Comparison of ENCODE assay signal across 8 cellular contexts in genomic region chr5:62403411-62404250, GRCh38. TPM values are rescaled to one million over a fixed set of nuclear protein-coding genes. Genes with fewer than 3 reads are reported as not detected.
A peak's percentile ranks its signal among the peaks of the same experiment; 100 is the strongest.
DNase-seq lines count a peak whose midpoint lies in the region; ATAC-seq and TF ChIP-seq lines count a peak whose summit lies in the region.

Gene DIMT1, minus strand, starts transcription at chr5:62403905. Its CDS starts 133 bp downstream, at chr5:62403772.

- POLR2A ChIA-PET in RWPE1 (lab: Yijun Ruan, JAX; ENCODE audit: low non-redundant PET): interaction anchor here (0.7 to 1.6 kb wide), 5 partner anchors 9 to 161 kb away, joined by 3 to 18 read pairs (median 3); partner anchors contain the start of gene IPO11
- POLR2A ChIA-PET in naive thymus-derived CD4-positive, alpha-beta T cell (lab: Charles Lee): interaction anchor here (0.5 to 3.8 kb wide), 17 partner anchors 9 to 1125 kb away, joined by 3 to 54 read pairs (median 3); partner anchors contain the start of genes IPO11, KIF2A, LRRC70 and ZSWIM6

- H3K36me3 Mint-ChIP-seq in activated T-helper 17 cell treated with anti-CD3 and anti-CD28 coated beads, Interleukin-2, amount 50 U/mL, for 72 hours (ENCODE audit: low read depth): peaks cover 55% of the 10 kb centered on the region
- H3K36me3 Mint-ChIP-seq in naive thymus-derived CD4-positive, alpha-beta T cell: peaks cover 0 to 17% (median 9%) of the 10 kb centered on the region in 5 donors
- peaks cover 10 to 19% of the 10 kb centered on the region in 2 donors for H3K36me3 Mint-ChIP-seq in stimulated activated naive B cell treated with anti-CD40 and anti-IgM and Interleukin-4, amounts not matched to agents 10 μg/mL and 1 μg/mL and 100 μg/mL, for 72 hours

- peak within 1 kb of the TSS; percentile 96 for H3K9ac ChIP-seq in fibroblast of lung (ENCODE audit: insufficient read depth, low read length)

- CTCF ChIA-PET in RWPE1 (lab: Yijun Ruan, JAX): interaction anchor here (0.6 kb wide), 1 partner anchor 101 kb away, joined by 3 read pairs; no protein-coding TSS in a partner anchor
- CTCF ChIA-PET in naive thymus-derived CD4-positive, alpha-beta T cell (lab: Charles Lee): interaction anchor here (0.7 to 2.1 kb wide), 4 partner anchors 8 to 179 kb away, joined by 3 to 8 read pairs (median 7); partner anchors contain the start of gene IPO11

- DNase-seq in Daoy (ENCODE audit: low read depth): peak; percentile 98
- peak; percentile 87 for DNase-seq in GOT3 (lab: John Stamatoyannopoulos, UW)
- peak; percentile 93 for DNase-seq in LNCaP clone FGC (ENCODE audit: low read depth)
- DNase-seq in RWPE1 (ENCODE audit: low spot score): peak; percentile 98
- peak; percentile 96 to 97 for DNase-seq in fibroblast of lung (ENCODE audit: low read depth in 2 of 2)
- peak; percentile 79 to 92 (median 90) for DNase-seq in naive thymus-derived CD4-positive, alpha-beta T cell
- DNase-seq in stimulated activated naive B cell treated with anti-CD40 and anti-IgM and Interleukin-4, amounts not matched to agents 10 μg/mL and 1 μg/mL and 100 μg/mL, for 72 hours: peak; percentile 96

- peak within 1 kb of the TSS; percentile 100 for H3K4me3 Mint-ChIP-seq in activated T-helper 17 cell treated with anti-CD3 and anti-CD28 coated beads, Interleukin-2, amount 50 U/mL, for 72 hours
- peak within 1 kb of the TSS; percentile 93 to 100 (median 98) for H3K4me3 Mint-ChIP-seq in naive thymus-derived CD4-positive, alpha-beta T cell
- H3K4me3 Mint-ChIP-seq in stimulated activated naive B cell treated with anti-CD40 and anti-IgM and Interleukin-4, amounts not matched to agents 10 μg/mL and 1 μg/mL and 100 μg/mL, for 72 hours: peak within 1 kb of the TSS; percentile 94 to 96

- no peaks in the 10 kb centered on the region for H3K4me1 ChIP-seq in fibroblast of lung (ENCODE audit: control insufficient read depth, extremely low read depth, insufficient read depth, low read length)
- H3K4me1 ChIP-seq in naive thymus-derived CD4-positive, alpha-beta T cell (ENCODE audit: control insufficient read depth in 2 of 2, insufficient read depth in 2 of 2, low read length in 2 of 2): peaks cover 12 to 13% of the 10 kb centered on the region in 2 donors

- TF ChIP-seq CTCF in LNCaP clone FGC (IDR thresholded peaks at IDR 0.05; ENCODE audit: control insufficient read depth, extremely low read depth, insufficient read depth) (no peak), RWPE1 (conservative IDR thresholded peaks at IDR 0.05; ENCODE audit: low read depth) (no peak), fibroblast of lung (conservative IDR thresholded peaks at IDR 0.05 in 1 of 2, IDR thresholded peaks at IDR 0.05 in 1 of 2; ENCODE audit: low read depth in 1 of 2, low read length in 2 of 2) (no peak)

- H3K27ac ChIP-seq in RWPE1 (peak within 1 kb of the TSS; percentile 94), fibroblast of lung (ENCODE audit: insufficient read depth, low read length) (peak within 1 kb of the TSS; percentile 94)
- peak within 1 kb of the TSS; percentile 89 for H3K27ac ChIP-seq in naive thymus-derived CD4-positive, alpha-beta T cell (ENCODE audit: low read depth, low read length)

- H3K27me3 Mint-ChIP-seq in activated T-helper 17 cell treated with anti-CD3 and anti-CD28 coated beads, Interleukin-2, amount 50 U/mL, for 72 hours: no peaks in the 10 kb centered on the region
- no peaks in the 10 kb centered on the region for H3K27me3 Mint-ChIP-seq in naive thymus-derived CD4-positive, alpha-beta T cell
- no peaks in the 10 kb centered on the region for H3K27me3 Mint-ChIP-seq in stimulated activated naive B cell treated with anti-CD40 and anti-IgM and Interleukin-4, amounts not matched to agents 10 μg/mL and 1 μg/mL and 100 μg/mL, for 72 hours

- peak within 1 kb of the TSS; percentile 97 for H3K27ac Mint-ChIP-seq in activated T-helper 17 cell treated with anti-CD3 and anti-CD28 coated beads, Interleukin-2, amount 50 U/mL, for 72 hours
- peak within 1 kb of the TSS; percentile 87 to 98 (median 94) for H3K27ac Mint-ChIP-seq in naive thymus-derived CD4-positive, alpha-beta T cell
- peak within 1 kb of the TSS; percentile 99 for H3K27ac Mint-ChIP-seq in stimulated activated naive B cell treated with anti-CD40 and anti-IgM and Interleukin-4, amounts not matched to agents 10 μg/mL and 1 μg/mL and 100 μg/mL, for 72 hours

- H3K4me3 ChIP-seq in LNCaP clone FGC (ENCODE audit: low read depth, low read length): peak within 1 kb of the TSS; percentile 88
- H3K4me3 ChIP-seq in fibroblast of lung (replicated peaks in 1 of 4; ENCODE audit: control extremely low read depth in 1 of 4, insufficient read depth in 1 of 4, low read depth in 3 of 4, low read length in 4 of 4): peak within 1 kb of the TSS; percentile 80 to 99 (median 88)
- H3K4me3 ChIP-seq in naive thymus-derived CD4-positive, alpha-beta T cell (ENCODE audit: low read length): peak within 1 kb of the TSS; percentile 99

- peaks cover 1% of the 10 kb centered on the region for H3K36me3 ChIP-seq in fibroblast of lung (ENCODE audit: control insufficient read depth, insufficient read depth, low read length)
- H3K36me3 ChIP-seq in naive thymus-derived CD4-positive, alpha-beta T cell (ENCODE audit: control insufficient read depth in 2 of 3, insufficient read depth in 3 of 3, low read length in 3 of 3): peaks cover 0 to 15% (median 4%) of the 10 kb centered on the region in 3 experiments

- no peaks in the 10 kb centered on the region for H3K9me3 Mint-ChIP-seq in activated T-helper 17 cell treated with anti-CD3 and anti-CD28 coated beads, Interleukin-2, amount 50 U/mL, for 72 hours
- no peaks in the 10 kb centered on the region for H3K9me3 Mint-ChIP-seq in naive thymus-derived CD4-positive, alpha-beta T cell
- peaks cover 0 to 2% of the 10 kb centered on the region in 2 donors for H3K9me3 Mint-ChIP-seq in stimulated activated naive B cell treated with anti-CD40 and anti-IgM and Interleukin-4, amounts not matched to agents 10 μg/mL and 1 μg/mL and 100 μg/mL, for 72 hours

- no peaks in the 10 kb centered on the region for H3K9me3 ChIP-seq in fibroblast of lung (ENCODE audit: control insufficient read depth, insufficient read depth, low read depth, low read length)
- no peaks in the 10 kb centered on the region for H3K9me3 ChIP-seq in naive thymus-derived CD4-positive, alpha-beta T cell (ENCODE audit: control insufficient read depth in 2 of 3, low read length in 3 of 3)

- peak; percentile 97 for ATAC-seq in activated T-helper 17 cell treated with anti-CD3 and anti-CD28 coated beads, Interleukin-2, amount 50 U/mL, for 72 hours (replicated peaks)
- ATAC-seq in naive thymus-derived CD4-positive, alpha-beta T cell: peak; percentile 99
- peak; percentile 93 to 96 for ATAC-seq in stimulated activated naive B cell treated with anti-CD40 and anti-IgM and Interleukin-4, amounts not matched to agents 10 μg/mL and 1 μg/mL and 100 μg/mL, for 72 hours (replicated peaks)

- H2AFZ ChIP-seq in fibroblast of lung (ENCODE audit: low read length): peak within 1 kb of the TSS; percentile 97

- peaks cover 20% of the 10 kb centered on the region for H3K4me1 Mint-ChIP-seq in activated T-helper 17 cell treated with anti-CD3 and anti-CD28 coated beads, Interleukin-2, amount 50 U/mL, for 72 hours
- peaks cover 21 to 38% (median 35%) of the 10 kb centered on the region in 7 donors for H3K4me1 Mint-ChIP-seq in naive thymus-derived CD4-positive, alpha-beta T cell
- H3K4me1 Mint-ChIP-seq in stimulated activated naive B cell treated with anti-CD40 and anti-IgM and Interleukin-4, amounts not matched to agents 10 μg/mL and 1 μg/mL and 100 μg/mL, for 72 hours: peaks cover 15 to 31% of the 10 kb centered on the region in 2 donors

- peak within 1 kb of the TSS; percentile 96 for H3K4me2 ChIP-seq in fibroblast of lung (ENCODE audit: extremely low read depth, insufficient read depth, low read length)

- H3K79me2 ChIP-seq in fibroblast of lung (ENCODE audit: control insufficient read depth, insufficient read depth, low read length): peaks cover 9% of the 10 kb centered on the region

- H3K27me3 ChIP-seq in fibroblast of lung (ENCODE audit: control insufficient read depth, insufficient read depth, low read length): no peaks in the 10 kb centered on the region
- no peaks in the 10 kb centered on the region for H3K27me3 ChIP-seq in naive thymus-derived CD4-positive, alpha-beta T cell (ENCODE audit: control insufficient read depth in 2 of 2, insufficient read depth in 2 of 2, low read length in 2 of 2)

- no peaks in the 10 kb centered on the region for H4K20me1 ChIP-seq in fibroblast of lung (ENCODE audit: control insufficient read depth, extremely low read depth, insufficient read depth, low read length)

- intact Hi-C loops in naive thymus-derived CD4-positive, alpha-beta T cell (cut with micrococcal nuclease): loop anchor here (1.0 to 10.0 kb wide), 9 partner anchors 9 to 1459 kb away; partner anchors contain the start of genes IPO11 (in 2 of the 2), KIF2A (in 2 of the 2), ERCC8 (in 1 of the 2) and LRRC70 (in 1 of the 2)

RNA-seq across cellular contexts. Expression of gene DIMT1, which starts in this region (rescaled TPM):
- total RNA-seq in Daoy (2014; rRNA removed; shearing (Covaris generic)): 69.3 and 83.0 TPM in 2 replicates
- 10 to 100 TPM; 33.7 to 45.9 TPM for total RNA-seq in activated T-helper 17 cell treated with anti-CD3 and anti-CD28 coated beads, Interleukin-2, amount 50 U/mL, for 72 hours
- 20.8 and 26.4 TPM in 2 replicates for total RNA-seq in fibroblast of lung
- polyA plus RNA-seq in fibroblast of lung: 40.2 and 41.3 TPM in 2 replicates
- polyA plus RNA-seq in fibroblast of lung (2012): 26.2 and 31.9 TPM in 2 replicates
- polyA minus RNA-seq in fibroblast of lung (ENCODE audit: low replicate concordance): 0.79 and 2.1 TPM in 2 replicates
- 10 to 100 TPM; 18.3 to 28.8 (median 21.3) TPM for total RNA-seq in naive thymus-derived CD4-positive, alpha-beta T cell
- polyA plus RNA-seq in naive thymus-derived CD4-positive, alpha-beta T cell: 10 to 100 TPM; 47.3 to 60.6 TPM

Comparison
In these comparisons a context has a peak if more than half of its experiments do, and no peak if none do; other contexts are left out.
1. Peak in every context shown above with its lines: DNase-seq, ATAC-seq, H3K4me3 ChIP-seq and H3K27ac ChIP-seq.